ENCODE assay signal across 10 cellular contexts in the genomic region with DNA sequence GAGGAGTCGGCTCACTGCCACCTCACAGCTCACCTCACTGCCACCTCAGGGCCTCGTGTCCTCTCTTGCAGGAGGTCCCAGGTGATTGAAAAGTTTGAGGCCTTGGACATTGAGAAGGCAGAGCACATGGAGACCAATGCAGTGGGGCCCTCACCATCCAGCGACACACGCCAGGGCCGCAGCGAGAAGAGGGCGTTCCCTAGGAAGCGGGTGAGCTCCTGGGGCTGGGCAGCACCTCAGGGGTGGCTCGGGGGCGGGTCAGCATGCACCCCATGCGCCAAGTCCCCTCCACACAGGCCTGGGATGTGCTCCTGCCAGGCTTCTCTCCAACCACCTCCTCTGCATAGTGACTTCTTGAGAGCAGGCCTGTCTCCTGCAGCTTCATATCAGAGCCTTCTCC.
"Had no signal": no experiment of that assay in that cellular context is flagged by ENCODE, and none has a peak within 500 bp of the region (broad histone marks: within the 10 kb centered on the region; RNA-seq: fewer than 3 reads in every experiment).

No MANE protein-coding gene starts in this region.

- DNase-seq: cortex of kidney; stimulated activated naive B cell treated with anti-CD40 and anti-IgM and Interleukin-4, amounts not matched to agents 10 μg/mL and 1 μg/mL and 100 μg/mL, for 72 hours; transverse colon had no signal

- H3K9me3 Mint-ChIP-seq: activated T-helper 1 cell treated with anti-CD3 and anti-CD28 coated beads, Interleukin-12 subunit alpha, Interleukin-12 subunit beta, Interleukin-2, Interleukin-4 antibody, amounts not matched to agents 30 ng/mL and 10 ng/mL and 1 ng/mL, durations not matched to agents 14 hours and 24 hours and 36 hours; naive thymus-derived CD8-positive, alpha-beta T cell; stimulated activated naive B cell treated with anti-CD40 and anti-IgM and Interleukin-4, amounts not matched to agents 10 μg/mL and 1 μg/mL and 100 μg/mL, for 72 hours; T-cell had no signal

- H3K4me3 ChIP-seq: cardiac muscle cell, transverse colon had no signal

- H3K4me3 Mint-ChIP-seq: activated CD8-positive, alpha-beta T cell treated with anti-CD3 and anti-CD28 coated beads, Interleukin-2, amount 10 ng/mL, durations not matched to agents 7 days and 5 days; activated T-helper 1 cell treated with anti-CD3 and anti-CD28 coated beads, Interleukin-12 subunit alpha, Interleukin-12 subunit beta, Interleukin-2, Interleukin-4 antibody, amounts not matched to agents 30 ng/mL and 10 ng/mL and 1 ng/mL, durations not matched to agents 14 hours and 24 hours and 36 hours; stimulated activated naive B cell treated with anti-CD40 and anti-IgM and Interleukin-4, amounts not matched to agents 10 μg/mL and 1 μg/mL and 100 μg/mL, for 72 hours; T-cell had no signal

- ATAC-seq: activated CD8-positive, alpha-beta T cell treated with anti-CD3 and anti-CD28 coated beads, Interleukin-2, amount 10 ng/mL, durations not matched to agents 7 days and 5 days; stimulated activated naive B cell treated with anti-CD40 and anti-IgM and Interleukin-4, amounts not matched to agents 10 μg/mL and 1 μg/mL and 100 μg/mL, for 72 hours had no signal

- H3K27ac ChIP-seq: cardiac muscle cell, epithelial cell of prostate, transverse colon, VCaP had no signal

- H3K27me3 Mint-ChIP-seq: naive thymus-derived CD8-positive, alpha-beta T cell; stimulated activated naive B cell treated with anti-CD40 and anti-IgM and Interleukin-4, amounts not matched to agents 10 μg/mL and 1 μg/mL and 100 μg/mL, for 72 hours; T-cell had no signal
